ENCODE assay signal across 8 cellular contexts in genomic region chr16:2663553-2664521, GRCh38. TPM values are rescaled to one million over a fixed set of nuclear protein-coding genes. Genes with fewer than 3 reads are reported as not detected.
DNase-seq lines count a peak whose midpoint lies in the region; ATAC-seq and TF ChIP-seq lines count a peak whose summit lies in the region.

No MANE protein-coding gene starts in this region.

- H3K4me3 Mint-ChIP-seq in MCF 10A (ENCODE audit: unreplicated experiment) = no peak overlapping the region
- H3K4me3 Mint-ChIP-seq in activated naive CD4-positive, alpha-beta T cell treated with anti-CD3 and anti-CD28 coated beads, Interleukin-2, amount 50 U/mL, for 24 hours = peak overlapping the region; percentile 67

- ATAC-seq in left lobe of liver = no peak

- H3K9me3 Mint-ChIP-seq in MCF 10A (ENCODE audit: unreplicated experiment) = no peaks in the 10 kb centered on the region
- no peaks in the 10 kb centered on the region for H3K9me3 Mint-ChIP-seq in activated naive CD4-positive, alpha-beta T cell treated with anti-CD3 and anti-CD28 coated beads, Interleukin-2, amount 50 U/mL, for 24 hours

- DNase-seq in breast epithelium (ENCODE audit: low spot score in 2 of 2) = no peak
- DNase-seq in MCF 10A (ENCODE audit: unreplicated experiment) = no peak
- peak; percentile 26 for DNase-seq in kidney tubule cell (ENCODE audit: low spot score)
- peak in 1 of 2 donors; percentile 80 for DNase-seq in uterus
- DNase-seq in left lobe of liver (ENCODE audit: low spot score) = no peak
- no peak for DNase-seq in DMS53 treated with DMSO at 0.1 percent for 48 hours (lab: John Stamatoyannopoulos, UW; ENCODE audit: unreplicated experiment)
- DNase-seq in dorsolateral prefrontal cortex = no peak

- no peaks in the 10 kb centered on the region for H3K27me3 Mint-ChIP-seq in MCF 10A (ENCODE audit: insufficient read depth, unreplicated experiment)
- no peaks in the 10 kb centered on the region for H3K27me3 Mint-ChIP-seq in activated naive CD4-positive, alpha-beta T cell treated with anti-CD3 and anti-CD28 coated beads, Interleukin-2, amount 50 U/mL, for 24 hours

- BruUV-seq in MCF 10A (replicated peaks; lab: Mats Ljungman, UMichigan) = no TSS peak

- peak overlapping the region; percentile 45 to 62 for H3K27ac ChIP-seq in breast epithelium
- peak overlapping the region; percentile 89 to 91 for H3K27ac ChIP-seq in uterus
- H3K27ac ChIP-seq in dorsolateral prefrontal cortex = no peak overlapping the region

- H3K27me3 ChIP-seq in breast epithelium (no peaks in the 10 kb centered on the region), uterus (no peaks in the 10 kb centered on the region), dorsolateral prefrontal cortex (no peaks in the 10 kb centered on the region)

- no peaks in the 10 kb centered on the region for H3K4me1 Mint-ChIP-seq in MCF 10A (ENCODE audit: insufficient read depth, unreplicated experiment)
- H3K4me1 Mint-ChIP-seq in activated naive CD4-positive, alpha-beta T cell treated with anti-CD3 and anti-CD28 coated beads, Interleukin-2, amount 50 U/mL, for 24 hours = peaks cover 41% of the 10 kb centered on the region

- H3K36me3 ChIP-seq in breast epithelium (no peaks in the 10 kb centered on the region), uterus (no peaks in the 10 kb centered on the region)

- TF ChIP-seq CTCF in breast epithelium (IDR thresholded peaks at IDR 0.05) (no peak), MCF 10A (IDR thresholded peaks at IDR 0.05; ENCODE audit: unreplicated experiment) (no peak), uterus (IDR thresholded peaks at IDR 0.05) (no peak), dorsolateral prefrontal cortex (IDR thresholded peaks at IDR 0.05 in 54 of 56, conservative IDR thresholded peaks at IDR 0.05 in 2 of 56; ENCODE audit: low read depth in 1 of 56, partially characterized antibody in 56 of 56) (no peak)

- no peak overlapping the region for H3K27ac Mint-ChIP-seq in MCF 10A (ENCODE audit: low read depth, unreplicated experiment)
- H3K27ac Mint-ChIP-seq in activated naive CD4-positive, alpha-beta T cell treated with anti-CD3 and anti-CD28 coated beads, Interleukin-2, amount 50 U/mL, for 24 hours = peak overlapping the region; percentile 96

- intact Hi-C loops in breast epithelium (cut with DNase I; ENCODE audit: low total_unique reads) = no loop called here
- intact Hi-C loops in MCF 10A (cut with micrococcal nuclease) = no loop called here
- intact Hi-C loops in uterus (cut with DNase I; ENCODE audit: low total_unique reads) = no loop called here
- intact Hi-C loops in dorsolateral prefrontal cortex (cut with DNase I) = loop anchor here in 1 of 2 donors (10.0 kb wide), 1 partner anchor 69 kb away; no protein-coding TSS in a partner anchor

- no peak for TF ChIP-seq POLR2A in breast epithelium (IDR thresholded peaks at IDR 0.05)
- no peak for TF ChIP-seq POLR2A in uterus (IDR thresholded peaks at IDR 0.05)

- H3K4me1 ChIP-seq in breast epithelium (no peaks in the 10 kb centered on the region), uterus (peaks cover 0 to 7% of the 10 kb centered on the region in 2 donors)

- H3K4me3 ChIP-seq in breast epithelium = no peak overlapping the region
- peak overlapping the region in 1 of 2 donors; percentile 25 for H3K4me3 ChIP-seq in uterus
- H3K4me3 ChIP-seq in dorsolateral prefrontal cortex = no peak overlapping the region

- H3K9me3 ChIP-seq in breast epithelium (no peaks in the 10 kb centered on the region), uterus (no peaks in the 10 kb centered on the region)

- POLR2A ChIA-PET in MCF 10A (lab: Yijun Ruan, JAX) = interaction anchor here (1.3 kb wide), 1 partner anchor 19 kb away, joined by 3 read pairs; the partner anchor contains the start of gene KCTD5

- CTCF ChIA-PET in MCF 10A (lab: Yijun Ruan, JAX) = no interaction called here

- peaks cover 25% of the 10 kb centered on the region for H3K36me3 Mint-ChIP-seq in MCF 10A (ENCODE audit: insufficient read depth, unreplicated experiment)
- peaks cover 6% of the 10 kb centered on the region for H3K36me3 Mint-ChIP-seq in activated naive CD4-positive, alpha-beta T cell treated with anti-CD3 and anti-CD28 coated beads, Interleukin-2, amount 50 U/mL, for 24 hours

RNA-seq across cellular contexts. Expression of gene KCTD5, which starts 18.5 kb away (rescaled TPM):
- total RNA-seq in breast epithelium (10 to 100 TPM in 2 of 3 donors, 1 to 10 TPM in 1; 8.6 to 19.6 (median 18.4) TPM), MCF 10A (2022) (49.4 and 51.6 TPM in 2 replicates), uterus (10 to 100 TPM in 2 of 4 donors, 1 to 10 TPM in 2; 4.6 to 21.6 (median 12.7) TPM), left lobe of liver (7.8 TPM), dorsolateral prefrontal cortex (10 to 100 TPM; 11.2 to 26.1 (median 16.7) TPM)

RNA-seq across cellular contexts. Expression of gene PRSS27, which starts 56.2 kb away (rescaled TPM):
- total RNA-seq in breast epithelium (under 1 TPM in 1 of 3 donors, not detected in 2; 0.29 TPM), MCF 10A (2022) (5.8 and 6.3 TPM in 2 replicates), uterus (1 to 10 TPM in 1 of 4 donors, under 1 TPM in 1, not detected in 2; 0.83 to 1.3 TPM), left lobe of liver (0.45 TPM), dorsolateral prefrontal cortex (1 to 10 TPM in 117 of 120 experiments, under 1 TPM in 3; 0.87 to 9.0 (median 2.6) TPM)

Comparison
In these comparisons a context has a peak if more than half of its experiments do, and no peak if none do; other contexts are left out.
1. H3K27ac ChIP-seq: peak in breast epithelium (2 of 2) and uterus (2 of 2); none in dorsolateral prefrontal cortex (0 of 59).